Comparison of ENCODE assay signal across 27 cellular contexts in the genomic region with DNA sequence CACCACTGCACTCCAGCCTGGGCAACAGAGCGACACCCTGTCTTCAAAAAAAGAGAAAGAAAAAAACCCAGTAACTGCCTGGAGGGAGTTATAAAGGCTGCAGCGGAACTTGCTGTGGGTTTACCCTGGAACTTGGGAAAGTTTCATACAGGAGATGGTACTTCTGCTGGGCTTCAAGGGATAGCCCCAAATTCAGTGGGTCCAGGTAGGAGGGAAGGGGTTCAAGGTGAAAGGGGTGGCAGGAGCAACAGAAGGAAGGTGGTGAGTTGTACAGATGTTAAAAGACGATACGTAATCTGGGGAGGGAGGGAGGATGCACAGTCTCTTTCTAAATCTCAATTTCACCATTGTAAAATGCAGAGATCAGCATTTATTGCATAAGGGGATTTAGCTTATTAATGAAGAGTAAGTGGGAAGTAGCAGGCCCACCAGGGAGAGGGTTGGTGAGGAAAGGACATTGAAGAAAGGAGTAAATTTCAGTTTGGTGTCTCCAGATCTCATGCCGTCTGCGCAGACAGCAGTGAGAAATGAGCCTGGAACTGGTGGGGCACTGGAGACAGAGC. TPM values are rescaled to one million over a fixed set of nuclear protein-coding genes. Genes with fewer than 3 reads are reported as not detected.
DNase-seq lines count a peak whose midpoint lies in the region; ATAC-seq, FAIRE-seq and TF ChIP-seq lines count a peak whose summit lies in the region.
"Had no signal": no experiment of that assay in that cellular context is flagged by ENCODE, and none has a peak within 500 bp of the region (broad histone marks: within the 10 kb centered on the region; RNA-seq: fewer than 3 reads in every experiment).

No MANE protein-coding gene starts in this region.

- H2BK15ac ChIP-seq in mesendoderm (replicated peaks; ENCODE audit: low read depth), result no peak overlapping the region

- peak overlapping the region; percentile 42 for H3K56ac ChIP-seq in mesendoderm (ENCODE audit: low read length)

- ATAC-seq in heart right ventricle (no peak), heart left ventricle (no peak), K562 (no peak), HG03039 (IDR thresholded peaks at IDR 0.05; ENCODE audit: unreplicated experiment) (no peak)
- ATAC-seq: GM12878 had no signal

- peak overlapping the region in 7 of 10 donors; percentile 0 to 69 (median 55) for H3K27ac ChIP-seq in heart right ventricle
- peak overlapping the region in 6 of 12 donors; percentile 10 to 64 (median 52) for H3K27ac ChIP-seq in heart left ventricle
- H3K27ac ChIP-seq in K562 (ENCODE audit: extremely low read depth, low read depth, low read length), result no peak overlapping the region
- H3K27ac ChIP-seq in endothelial cell of umbilical vein (ENCODE audit: insufficient read depth, low read depth, low read length), result peak overlapping the region; percentile 95
- H3K27ac ChIP-seq in mesendoderm (ENCODE audit: low read depth, low read length), result no peak overlapping the region
- H3K27ac ChIP-seq: 22Rv1, GM23248 had no signal

- intact Hi-C loops in heart right ventricle (cut with DNase I), result no loop called here
- intact Hi-C loops in heart left ventricle (cut with DNase I), result no loop called here
- intact Hi-C loops in K562 (cut with micrococcal nuclease), result no loop called here
- intact Hi-C loops in endothelial cell of umbilical vein (cut with micrococcal nuclease), result loop anchor here (1.0 to 2.0 kb wide), 3 partner anchors 8 to 422 kb away; a partner anchor contains a TSS

- H3K4me1 ChIP-seq in heart right ventricle (peaks cover 0 to 31% (median 15%) of the 10 kb centered on the region in 9 donors), heart left ventricle (peaks cover 0 to 18% (median 8%) of the 10 kb centered on the region in 12 donors), K562 (replicated peaks in 1 of 2; ENCODE audit: control insufficient read depth in 2 of 2, insufficient read depth in 2 of 2, low read length in 2 of 2) (no peaks in the 10 kb centered on the region), endothelial cell of umbilical vein (ENCODE audit: control insufficient read depth, extremely low read depth, insufficient read depth, low read length) (peaks cover 18% of the 10 kb centered on the region), mesendoderm (ENCODE audit: control insufficient read depth, low read depth, low read length) (no peaks in the 10 kb centered on the region)
- H3K4me1 ChIP-seq: BE2C had no signal

- H3K27me3 ChIP-seq in heart right ventricle, result no peaks in the 10 kb centered on the region
- no peaks in the 10 kb centered on the region for H3K27me3 ChIP-seq in heart left ventricle
- peaks cover 0 to 5% of the 10 kb centered on the region in 2 experiments; a peak in 1 of 5 replicates for H3K27me3 ChIP-seq in K562 (ENCODE audit: control insufficient read depth in 2 of 2, insufficient read depth in 2 of 2, low read length in 2 of 2)
- H3K27me3 ChIP-seq in endothelial cell of umbilical vein (ENCODE audit: control insufficient read depth in 2 of 2, insufficient read depth in 2 of 2, low read length in 2 of 2), result peaks cover 5 to 13% of the 10 kb centered on the region in 2 experiments
- H3K27me3 ChIP-seq in mesendoderm (ENCODE audit: insufficient read depth, low read length, poor library complexity), result no peaks in the 10 kb centered on the region
- H3K27me3 ChIP-seq: BLaER1 treated with 17β-estradiol and CSF1 and Interleukin-3, amounts not matched to agents 10 nM and 100 nM had no signal

- H3K79me2 ChIP-seq in K562 (ENCODE audit: control insufficient read depth, insufficient read depth, low read length) (no peaks in the 10 kb centered on the region), endothelial cell of umbilical vein (ENCODE audit: control insufficient read depth, insufficient read depth, low read length) (no peaks in the 10 kb centered on the region), mesendoderm (ENCODE audit: control insufficient read depth, insufficient read depth, low read length) (no peaks in the 10 kb centered on the region)

- H3K9me1 ChIP-seq in K562 (ENCODE audit: control insufficient read depth, insufficient read depth, low read length) (no peaks in the 10 kb centered on the region), endothelial cell of umbilical vein (replicated peaks; ENCODE audit: control insufficient read depth, extremely low read depth, insufficient read depth, low read length) (no peaks in the 10 kb centered on the region)

- H2AK5ac ChIP-seq in mesendoderm (ENCODE audit: low read length), result no peak overlapping the region

- H3K9me3 ChIP-seq in heart right ventricle, result no peaks in the 10 kb centered on the region
- no peaks in the 10 kb centered on the region for H3K9me3 ChIP-seq in heart left ventricle
- H3K9me3 ChIP-seq in K562 (replicated peaks; ENCODE audit: control insufficient read depth, insufficient read depth, low read depth, low read length), result no peaks in the 10 kb centered on the region
- H3K9me3 ChIP-seq in endothelial cell of umbilical vein (replicated peaks; ENCODE audit: control insufficient read depth, insufficient read depth, low read length), result no peaks in the 10 kb centered on the region
- H3K9me3 ChIP-seq: BE2C; BLaER1 treated with 17β-estradiol and CSF1 and Interleukin-3, amounts not matched to agents 10 nM and 100 nM had no signal

- no peak for TF ChIP-seq RAD21 in K562 (CRISPR knock-in tag; conservative IDR thresholded peaks at IDR 0.05 in 1 of 2, IDR thresholded peaks at IDR 0.05 in 1 of 2)

- TF ChIP-seq POLR2A in heart left ventricle (IDR thresholded peaks at IDR 0.05), result no peak
- no peak for TF ChIP-seq POLR2A in K562 (conservative IDR thresholded peaks at IDR 0.05)
- TF ChIP-seq POLR2A in endothelial cell of umbilical vein (IDR thresholded peaks at IDR 0.05; ENCODE audit: low read depth, low read length), result no peak

- BruUV-seq in K562 (replicated peaks; lab: Mats Ljungman, UMichigan), result no TSS peak
- BruUV-seq in endothelial cell of umbilical vein (replicated peaks; lab: Mats Ljungman, UMichigan), result no TSS peak

- H3K36me3 ChIP-seq in heart right ventricle, result no peaks in the 10 kb centered on the region
- H3K36me3 ChIP-seq in heart left ventricle, result no peaks in the 10 kb centered on the region
- H3K36me3 ChIP-seq in K562 (ENCODE audit: control insufficient read depth, insufficient read depth, low read length), result no peaks in the 10 kb centered on the region
- no peaks in the 10 kb centered on the region for H3K36me3 ChIP-seq in endothelial cell of umbilical vein (ENCODE audit: control insufficient read depth in 2 of 2, extremely low read depth in 1 of 2, insufficient read depth in 2 of 2, low read length in 2 of 2)
- no peaks in the 10 kb centered on the region for H3K36me3 ChIP-seq in mesendoderm (ENCODE audit: control insufficient read depth, insufficient read depth, low read length)
- H3K36me3 ChIP-seq: BE2C; BLaER1 treated with 17β-estradiol and CSF1 and Interleukin-3, amounts not matched to agents 10 nM and 100 nM had no signal

- CTCF ChIA-PET in K562 (lab: Yijun Ruan, JAX; ENCODE audit: low intra/inter-chr PET ratio) (no interaction called here), endothelial cell of umbilical vein (lab: Charles Lee) (no interaction called here)

- no peak overlapping the region for H2BK5ac ChIP-seq in mesendoderm (ENCODE audit: low read length)

- POLR2A ChIA-PET in K562 (lab: Yijun Ruan, JAX), result no interaction called here
- POLR2A ChIA-PET in endothelial cell of umbilical vein (lab: Charles Lee), result no interaction called here

- H4K8ac ChIP-seq in mesendoderm (ENCODE audit: low read depth, low read length), result no peak overlapping the region

- H3K4ac ChIP-seq in mesendoderm (ENCODE audit: low read depth, low read length), result peak overlapping the region; percentile 65

- in situ Hi-C loops in K562 (cut with MboI), result no loop called here

- H4K20me1 ChIP-seq in K562 (replicated peaks; ENCODE audit: control insufficient read depth, insufficient read depth, low read length), result no peaks in the 10 kb centered on the region
- no peaks in the 10 kb centered on the region for H4K20me1 ChIP-seq in endothelial cell of umbilical vein (replicated peaks; ENCODE audit: control insufficient read depth, extremely low read depth, insufficient read depth, low read length)
- H4K20me1 ChIP-seq: BLaER1 treated with 17β-estradiol and CSF1 and Interleukin-3, amounts not matched to agents 10 nM and 100 nM had no signal

- H3K9ac ChIP-seq in K562 (ENCODE audit: insufficient read depth in 1 of 2, low read depth in 2 of 2, low read length in 2 of 2) (no peak overlapping the region), endothelial cell of umbilical vein (replicated peaks; ENCODE audit: extremely low read depth, insufficient read depth, low read length) (peak overlapping the region; percentile 66), mesendoderm (ENCODE audit: low read length) (no peak overlapping the region)
- H3K9ac ChIP-seq: BLaER1 treated with 17β-estradiol and CSF1 and Interleukin-3, amounts not matched to agents 10 nM and 100 nM; GM23248 had no signal

- H3K4me2 ChIP-seq in K562 (ENCODE audit: insufficient read depth, low read length) (no peak overlapping the region), endothelial cell of umbilical vein (ENCODE audit: insufficient read depth, low read length) (no peak overlapping the region), mesendoderm (ENCODE audit: low read length) (no peak overlapping the region)

- no peak overlapping the region for H3K4me3 ChIP-seq in heart right ventricle
- no peak overlapping the region for H3K4me3 ChIP-seq in heart left ventricle
- no peak overlapping the region for H3K4me3 ChIP-seq in K562
- H3K4me3 ChIP-seq in endothelial cell of umbilical vein (replicated peaks in 1 of 3; ENCODE audit: insufficient read depth in 1 of 3, low read depth in 1 of 3, low read length in 3 of 3), result no peak overlapping the region
- no peak overlapping the region for H3K4me3 ChIP-seq in mesendoderm (ENCODE audit: low read length)
- H3K4me3 ChIP-seq: BLaER1 treated with 17β-estradiol and CSF1 and Interleukin-3, amounts not matched to agents 10 nM and 100 nM; GM12878; GM23248 had no signal

- H3K23ac ChIP-seq in mesendoderm (ENCODE audit: low read length), result no peak overlapping the region

- FAIRE-seq in K562 (lab: Jason Lieb, UNC) (no peak), endothelial cell of umbilical vein (lab: Jason Lieb, UNC) (no peak)
- FAIRE-seq: A204.1, D721Med, GM12878, GM19239, H1 had no signal

- H2BK120ac ChIP-seq in mesendoderm (ENCODE audit: low read depth, low read length), result no peak overlapping the region

- DNase-seq in heart right ventricle (no peak), heart left ventricle (no peak), K562 (ENCODE audit: extremely low read depth in 1 of 4, low spot score in 3 of 4) (no peak), endothelial cell of umbilical vein (ENCODE audit: low read depth, low spot score) (no peak), mesendoderm (no peak), HPDE6-E6E7 (ENCODE audit: extremely low spot score) (no peak), NCI-H524 treated with DMSO at 0.1 percent for 48 hours (lab: John Stamatoyannopoulos, UW) (no peak)
- DNase-seq: ACHN; AML-193; BE2C; CD4-positive, alpha-beta T cell; CD8-positive, alpha-beta memory T cell; DMS 273 treated with DMSO at 0.1 percent for 48 hours; DMS79; EL; GDM1; GM23248; H7; HCEC 1CT had no signal

- H2AFZ ChIP-seq in K562 (ENCODE audit: low read depth, low read length) (no peak overlapping the region), endothelial cell of umbilical vein (ENCODE audit: low read depth, low read length) (no peak overlapping the region)
- H2AFZ ChIP-seq: GM23248 had no signal

- H3K18ac ChIP-seq in mesendoderm (ENCODE audit: low read length), result no peak overlapping the region

- dilution Hi-C loops in endothelial cell of umbilical vein (cut with MboI; ENCODE audit: extremely low pct_ligation_motif_present, low sequenced_read_pairs), result no loop called here

- WGBS in heart right ventricle, 2 donors, result 84 to 94% methylated on average over 6 of the region's 6 CpGs
- WGBS in heart left ventricle, 4 donors, result 80 to 93% (median 91%) methylated on average over 6 of the region's 6 CpGs
- 1% methylated on average over 6 of the region's 6 CpGs for WGBS in K562 (ENCODE audit: insufficient coverage, low coverage, missing lambda C conversion rate)
- WGBS in mesendoderm (ENCODE audit: extremely low coverage, insufficient coverage, low lambda C conversion rate), result no CpG with 5 or more reads among the region's 6 CpGs

- TF ChIP-seq CTCF in heart right ventricle (IDR thresholded peaks at IDR 0.05) (no peak), heart left ventricle (IDR thresholded peaks at IDR 0.05) (no peak), K562 (IDR thresholded peaks at IDR 0.05 in 2 of 3, conservative IDR thresholded peaks at IDR 0.05 in 1 of 3; ENCODE audit: insufficient read depth in 2 of 3, low read depth in 1 of 3, low read length in 3 of 3) (no peak), endothelial cell of umbilical vein (IDR thresholded peaks at IDR 0.05; ENCODE audit: extremely low read depth in 1 of 2, insufficient read depth in 1 of 2, low read depth in 1 of 2, low read length in 2 of 2) (no peak)

- H3K79me1 ChIP-seq in mesendoderm (ENCODE audit: low read length), result no peaks in the 10 kb centered on the region

- H4K5ac ChIP-seq in mesendoderm (ENCODE audit: low read length), result no peak overlapping the region

- no peak for TF ChIP-seq EP300 in K562 (IDR thresholded peaks at IDR 0.05; ENCODE audit: low read length)

RNA-seq across cellular contexts. Expression of a gene that starts 8.5 kb away (rescaled TPM):
- total RNA-seq in heart right ventricle (1 to 10 TPM; 1.3 to 5.6 (median 2.0) TPM), heart left ventricle (10 to 100 TPM in 1 of 9 donors, 1 to 10 TPM in 7, under 1 TPM in 1; 0.93 to 13.2 (median 2.0) TPM), K562 (2014; rRNA removed) (2.0 and 3.5 TPM in 2 replicates), K562 (2014; rRNA removed; fragmentation: Illumina TruSeq; extraction: Trizol) (6.9 and 7.3 TPM in 2 replicates), K562 (2015; rRNA removed; fragmentation: Illumina TruSeq; extraction: Trizol) (7.2 and 9.8 TPM in 2 replicates), K562 (2021) (5.0 and 5.9 TPM in 2 replicates), endothelial cell of umbilical vein (39.9 and 47.1 TPM in 2 replicates)
- polyA plus RNA-seq in heart right ventricle (1 to 10 TPM in 1 of 2 donors, under 1 TPM in 1; 0.43 to 1.5 TPM), heart left ventricle (under 1 TPM; 0.47 to 0.53 TPM), K562 (2011; rRNA removed) (2.2 and 2.6 TPM in 2 replicates), K562 (2014; fragmentation: Illumina TruSeq; extraction: Trizol) (3.9 and 5.0 TPM in 2 replicates), K562 (2014; fragmentation: Nextera tagmentation; extraction: Ambion mirVana) (1 to 10 TPM; 1.6 to 2.2 TPM), K562 (2014; rRNA removed) (1.5 and 2.8 TPM in 2 replicates), endothelial cell of umbilical vein (6.0 and 6.5 TPM in 2 replicates)
- total RNA-seq in K562 (2011; cell fraction: chromatin; rRNA removed; ENCODE audit: low replicate concordance), result 4.0 and 15.6 TPM in 2 replicates
- 2.2 and 2.5 TPM in 2 replicates for total RNA-seq in K562 (2011; cell fraction: nucleolus; rRNA removed)
- total RNA-seq in K562 (2011; cell fraction: nucleoplasm; rRNA removed), result 4.7 and 8.2 TPM in 2 replicates
- 0.25 and 0.56 TPM in 2 replicates for polyA plus RNA-seq in K562 (2011; cell fraction: cytosol; rRNA removed)
- 2.1 and 4.6 TPM in 2 replicates for polyA plus RNA-seq in K562 (2011; cell fraction: nucleus; rRNA removed)
- 3.2 and 5.2 TPM in 2 replicates for polyA plus RNA-seq in K562 (2012)
- polyA minus RNA-seq in K562 (2011; rRNA and poly(A)+ RNA removed), result 4.2 and 5.1 TPM in 2 replicates
- polyA minus RNA-seq in K562 (2011; cell fraction: cytosol; rRNA and poly(A)+ RNA removed), result 0.64 and 1.1 TPM in 2 replicates
- polyA minus RNA-seq in K562 (2011; cell fraction: nucleus; rRNA and poly(A)+ RNA removed), result 3.1 and 8.6 TPM in 2 replicates
- polyA plus RNA-seq in endothelial cell of umbilical vein (2011; cell fraction: cytosol; rRNA removed), result 6.2 and 6.5 TPM in 2 replicates
- 40.7 and 49.8 TPM in 2 replicates for polyA plus RNA-seq in endothelial cell of umbilical vein (2011; cell fraction: nucleus; rRNA removed)
- 14.9 and 21.2 TPM in 2 replicates for polyA plus RNA-seq in endothelial cell of umbilical vein (2012)
- 17.4 and 17.9 TPM in 2 replicates for polyA minus RNA-seq in endothelial cell of umbilical vein
- polyA minus RNA-seq in endothelial cell of umbilical vein (2011; cell fraction: cytosol; rRNA and poly(A)+ RNA removed), result 8.7 TPM
- 54.4 and 68.9 TPM in 2 replicates for polyA minus RNA-seq in endothelial cell of umbilical vein (2011; cell fraction: nucleus; rRNA and poly(A)+ RNA removed)
- 10.1 TPM for polyA plus RNA-seq in mesendoderm (2013, experiment 1 of 2)
- 10.5 TPM for polyA plus RNA-seq in mesendoderm (2013, experiment 2 of 2)
- polyA plus RNA-seq: CD8-positive, alpha-beta memory T cell had no signal

Comparison
In these comparisons a context has a peak if more than half of its experiments do, and no peak if none do; other contexts are left out.
1. H3K27ac ChIP-seq: peak in heart right ventricle (7 of 10) and endothelial cell of umbilical vein (single experiment); none in K562 (single experiment) and mesendoderm (single experiment).